In the genomic region with DNA sequence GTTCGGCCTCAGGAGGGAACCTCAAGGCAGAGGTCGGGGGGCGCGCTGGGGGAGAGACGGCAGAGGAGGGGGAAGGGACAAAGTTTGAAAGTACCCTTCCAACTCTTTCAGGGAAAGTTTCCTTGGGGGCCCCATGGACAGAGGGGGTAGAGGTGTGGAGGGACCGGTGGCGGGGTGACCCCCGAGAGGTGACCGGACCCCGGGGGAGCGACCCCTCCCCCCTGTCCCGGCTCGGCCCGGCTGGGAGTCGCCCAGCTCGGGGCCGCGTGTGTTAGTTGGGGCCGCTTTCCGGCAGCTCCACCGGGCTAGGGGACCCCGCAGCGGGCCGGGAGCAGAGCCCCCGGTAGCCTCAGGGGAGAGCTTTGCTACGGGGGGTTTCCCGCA, we compare ENCODE assay signal across 8 cellular contexts. TPM values are rescaled to one million over a fixed set of nuclear protein-coding genes. Genes with fewer than 3 reads are reported as not detected.
DNase-seq lines count a peak whose midpoint lies in the region; ATAC-seq and TF ChIP-seq lines count a peak whose summit lies in the region.

No MANE protein-coding gene starts in this region.

- DNase-seq in GM03348 (ENCODE audit: low spot score), result peak; percentile 50
- DNase-seq in SJSA1 (ENCODE audit: low read depth in 1 of 2, low spot score in 2 of 2), result no peak
- DNase-seq in fibroblast of mammary gland (ENCODE audit: low read depth), result no peak
- no peak for DNase-seq in retinal pigment epithelial cell (ENCODE audit: low read depth)
- no peak for DNase-seq in mucosa of gallbladder (ENCODE audit: low spot score)

- ATAC-seq in GM18861 (IDR thresholded peaks at IDR 0.05; ENCODE audit: unreplicated experiment) (no peak), GM19395 (IDR thresholded peaks at IDR 0.05; ENCODE audit: unreplicated experiment) (no peak), HG03469 (IDR thresholded peaks at IDR 0.05; ENCODE audit: unreplicated experiment) (no peak)

- TF ChIP-seq CTCF in fibroblast of mammary gland (conservative IDR thresholded peaks at IDR 0.05; ENCODE audit: control insufficient read depth, insufficient read depth, low read depth, low read length) (no peak), retinal pigment epithelial cell (conservative IDR thresholded peaks at IDR 0.05; ENCODE audit: low read depth, low read length) (no peak)

- no peaks in the 10 kb centered on the region for H3K9me3 ChIP-seq in SJSA1 (replicated peaks)

- peaks cover 46% of the 10 kb centered on the region for H3K4me1 ChIP-seq in SJSA1 (replicated peaks)

- no peaks in the 10 kb centered on the region for H3K36me3 ChIP-seq in SJSA1

- peak overlapping the region; percentile 56 for H3K4me3 ChIP-seq in SJSA1
- peak overlapping the region; percentile 39 for H3K4me3 ChIP-seq in fibroblast of mammary gland (ENCODE audit: control insufficient read depth, low read depth, low read length)
- peak overlapping the region; percentile 36 for H3K4me3 ChIP-seq in retinal pigment epithelial cell (ENCODE audit: low read length)

- peak overlapping the region; percentile 64 for H3K27ac ChIP-seq in SJSA1

- peaks cover 5% of the 10 kb centered on the region; the same call in 1 of the 2 replicates for H3K27me3 ChIP-seq in SJSA1 (replicated peaks)

RNA-seq across cellular contexts. Expression of a gene that starts 3.2 kb away (rescaled TPM):
- total RNA-seq in SJSA1 (2014; rRNA removed; shearing (Covaris generic)), result 54.7 and 60.9 TPM in 2 replicates
- total RNA-seq in mucosa of gallbladder, result 22.3 TPM

RNA-seq across cellular contexts. Expression of a gene that starts 18.7 kb away (rescaled TPM):
- total RNA-seq in SJSA1 (2014; rRNA removed; shearing (Covaris generic)), result not detected in 2 replicates
- 0.29 TPM for total RNA-seq in mucosa of gallbladder

RNA-seq across cellular contexts. Expression of a gene that starts 39.6 kb away (rescaled TPM):
- total RNA-seq in SJSA1 (2014; rRNA removed; shearing (Covaris generic)), result 43.8 and 71.2 TPM in 2 replicates
- total RNA-seq in mucosa of gallbladder, result 34.2 TPM

RNA-seq across cellular contexts. Expression of a gene that starts 44.7 kb away (rescaled TPM):
- total RNA-seq in SJSA1 (2014; rRNA removed; shearing (Covaris generic)), result 204 and 252 TPM in 2 replicates
- 383 TPM for total RNA-seq in mucosa of gallbladder
